Comparison of ENCODE assay signal across 8 cellular contexts in the genomic region with DNA sequence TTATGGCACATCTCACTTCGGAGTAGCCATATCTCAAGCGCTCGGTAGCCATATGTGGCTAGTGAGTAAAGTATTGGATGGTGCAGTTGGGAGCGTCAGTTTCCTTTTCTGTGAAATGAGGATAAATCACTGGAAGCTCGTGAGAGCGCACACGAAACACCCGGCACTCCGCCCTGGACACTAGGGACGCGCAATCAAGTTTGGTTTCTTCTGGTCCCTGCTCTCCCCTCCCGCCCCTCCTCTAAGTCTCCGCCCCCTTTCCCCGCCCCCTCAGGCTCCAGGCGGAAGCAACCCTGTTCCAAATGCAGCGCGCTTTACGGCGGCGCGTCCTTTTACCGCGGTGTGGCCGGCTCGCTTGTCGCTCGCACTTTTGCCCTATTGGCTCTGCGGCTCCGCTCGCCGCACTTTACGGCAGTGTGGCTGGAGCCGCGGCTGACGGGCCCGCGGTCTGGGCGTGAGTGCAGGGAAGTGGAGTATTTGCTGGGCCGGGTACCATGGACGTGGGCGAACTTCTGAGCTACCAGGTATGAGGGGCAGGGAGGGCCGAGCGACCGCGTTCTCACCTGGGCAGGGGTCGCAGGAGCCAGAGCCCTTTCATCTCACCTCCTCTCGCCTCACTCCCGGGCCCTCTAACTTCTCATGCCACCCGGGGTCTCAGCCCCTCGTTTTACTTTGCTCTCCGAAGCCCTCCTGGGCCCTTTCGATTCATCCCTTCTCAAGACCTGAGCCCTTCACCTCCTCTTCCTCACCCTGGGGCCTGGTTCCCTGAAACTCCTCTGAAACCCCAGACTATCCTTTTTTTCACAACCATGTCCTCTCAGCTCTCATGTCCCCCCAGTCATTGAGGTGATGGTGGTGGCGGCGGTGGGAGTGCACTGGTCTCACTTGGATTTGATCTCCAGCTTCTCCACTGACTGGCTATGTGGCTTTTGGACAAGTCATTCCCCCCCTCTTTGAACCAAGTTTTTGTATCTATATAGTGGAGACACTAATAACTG. TPM values are rescaled to one million over a fixed set of nuclear protein-coding genes. Genes with fewer than 3 reads are reported as not detected.
DNase-seq lines count a peak whose midpoint lies in the region; ATAC-seq and TF ChIP-seq lines count a peak whose summit lies in the region.

A gene with protein sequence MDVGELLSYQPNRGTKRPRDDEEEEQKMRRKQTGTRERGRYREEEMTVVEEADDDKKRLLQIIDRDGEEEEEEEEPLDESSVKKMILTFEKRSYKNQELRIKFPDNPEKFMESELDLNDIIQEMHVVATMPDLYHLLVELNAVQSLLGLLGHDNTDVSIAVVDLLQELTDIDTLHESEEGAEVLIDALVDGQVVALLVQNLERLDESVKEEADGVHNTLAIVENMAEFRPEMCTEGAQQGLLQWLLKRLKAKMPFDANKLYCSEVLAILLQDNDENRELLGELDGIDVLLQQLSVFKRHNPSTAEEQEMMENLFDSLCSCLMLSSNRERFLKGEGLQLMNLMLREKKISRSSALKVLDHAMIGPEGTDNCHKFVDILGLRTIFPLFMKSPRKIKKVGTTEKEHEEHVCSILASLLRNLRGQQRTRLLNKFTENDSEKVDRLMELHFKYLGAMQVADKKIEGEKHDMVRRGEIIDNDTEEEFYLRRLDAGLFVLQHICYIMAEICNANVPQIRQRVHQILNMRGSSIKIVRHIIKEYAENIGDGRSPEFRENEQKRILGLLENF (plus strand): TSS at position 402 of the 998 bp plus-strand sequence. CDS start 93 bp downstream, at position 495.

- intact Hi-C loops in naive thymus-derived CD4-positive, alpha-beta T cell (cut with micrococcal nuclease), result loop anchor here (1.0 to 10.0 kb wide), 7 partner anchors 167 to 1229 kb away; a partner anchor contains a TSS

- peak; percentile 97 for ATAC-seq in GM23338
- ATAC-seq in naive thymus-derived CD4-positive, alpha-beta T cell, result peak; percentile 99
- ATAC-seq in stimulated activated memory B cell treated with anti-CD40 and anti-IgM and Interleukin-4, amounts not matched to agents 10 μg/mL and 1 μg/mL and 100 μg/mL, for 72 hours, result peak; percentile 96

- no peaks in the 10 kb centered on the region; the same call in 2 of the 3 replicates for H3K36me3 Mint-ChIP-seq in GM23338 (ENCODE audit: low read depth)
- H3K36me3 Mint-ChIP-seq in naive thymus-derived CD4-positive, alpha-beta T cell, result peaks cover 0 to 21% (median 5%) of the 10 kb centered on the region in 5 donors
- peaks cover 9% of the 10 kb centered on the region for H3K36me3 Mint-ChIP-seq in stimulated activated memory B cell treated with anti-CD40 and anti-IgM and Interleukin-4, amounts not matched to agents 10 μg/mL and 1 μg/mL and 100 μg/mL, for 72 hours

- peak within 1 kb of the TSS; percentile 99 for H2AFZ ChIP-seq in GM23338

- no peaks in the 10 kb centered on the region for H3K27me3 ChIP-seq in GM23338 (ENCODE audit: insufficient read depth)
- no peaks in the 10 kb centered on the region for H3K27me3 ChIP-seq in naive thymus-derived CD4-positive, alpha-beta T cell (ENCODE audit: control insufficient read depth in 2 of 2, insufficient read depth in 2 of 2, low read length in 2 of 2)

- no peak within 1 kb of the TSS for H3K27ac ChIP-seq in GM23338 (ENCODE audit: low read depth)
- peak within 1 kb of the TSS; percentile 76 for H3K27ac ChIP-seq in naive thymus-derived CD4-positive, alpha-beta T cell (ENCODE audit: low read depth, low read length)

- H3K79me2 ChIP-seq in GM23338 (replicated peaks; ENCODE audit: insufficient read depth), result peaks cover 45% of the 10 kb centered on the region

- POLR2A ChIA-PET in naive thymus-derived CD4-positive, alpha-beta T cell (lab: Charles Lee), result interaction anchor here (0.7 to 1.5 kb wide), 5 partner anchors 9 to 339 kb away, joined by 3 to 4 read pairs (median 3); no protein-coding TSS in a partner anchor

- H3K27ac Mint-ChIP-seq in GM23338, result peak within 1 kb of the TSS; percentile 66
- H3K27ac Mint-ChIP-seq in naive thymus-derived CD4-positive, alpha-beta T cell, result peak within 1 kb of the TSS; percentile 87 to 96 (median 93)
- peak within 1 kb of the TSS; percentile 89 for H3K27ac Mint-ChIP-seq in stimulated activated memory B cell treated with anti-CD40 and anti-IgM and Interleukin-4, amounts not matched to agents 10 μg/mL and 1 μg/mL and 100 μg/mL, for 72 hours

- no peaks in the 10 kb centered on the region for H3K36me3 ChIP-seq in GM23338 (ENCODE audit: insufficient read depth)
- H3K36me3 ChIP-seq in naive thymus-derived CD4-positive, alpha-beta T cell (ENCODE audit: control insufficient read depth in 2 of 3, insufficient read depth in 3 of 3, low read length in 3 of 3), result no peaks in the 10 kb centered on the region

- no peaks in the 10 kb centered on the region for H3F3A ChIP-seq in GM23338 (replicated peaks; ENCODE audit: low read depth)

- H4K20me1 ChIP-seq in GM23338 (replicated peaks; ENCODE audit: insufficient read depth), result peaks cover 12% of the 10 kb centered on the region; the same call in 1 of the 2 replicates

- no peak for TF ChIP-seq CTCF in GM23338 (conservative IDR thresholded peaks at IDR 0.05; ENCODE audit: low read depth in 2 of 2)

- no peaks in the 10 kb centered on the region for H3K9me3 ChIP-seq in naive thymus-derived CD4-positive, alpha-beta T cell (ENCODE audit: control insufficient read depth in 2 of 3, low read length in 3 of 3)

- peak within 1 kb of the TSS; percentile 96 for H3K4me3 ChIP-seq in GM23338
- H3K4me3 ChIP-seq in naive thymus-derived CD4-positive, alpha-beta T cell (ENCODE audit: low read length), result peak within 1 kb of the TSS; percentile 80

- H3K4me2 ChIP-seq in GM23338, result peak within 1 kb of the TSS; percentile 100

- peaks cover 6% of the 10 kb centered on the region for H3K4me1 ChIP-seq in GM23338 (ENCODE audit: insufficient read depth)
- H3K4me1 ChIP-seq in naive thymus-derived CD4-positive, alpha-beta T cell (ENCODE audit: control insufficient read depth in 2 of 2, insufficient read depth in 2 of 2, low read length in 2 of 2), result peaks cover 9 to 20% of the 10 kb centered on the region in 2 donors

- DNase-seq in Daoy (ENCODE audit: low read depth), result peak; percentile 99
- DNase-seq in GM23338 (ENCODE audit: low spot score), result peak; percentile 98
- DNase-seq in LHCN-M2 (ENCODE audit: low read depth), result peak; percentile 96
- peak; percentile 99 for DNase-seq in RPMI7951 (ENCODE audit: low read depth)
- peak; percentile 91 for DNase-seq in activated T-helper 1 cell treated with Interleukin-2 at 50 U/mL for 16 hours (ENCODE audit: low read depth)
- peak; percentile 98 for DNase-seq in fibroblast of gingiva (ENCODE audit: low read depth)
- peak; percentile 83 to 94 (median 93) for DNase-seq in naive thymus-derived CD4-positive, alpha-beta T cell

- peaks cover 10% of the 10 kb centered on the region for H3K27me3 Mint-ChIP-seq in GM23338 (ENCODE audit: insufficient read depth, low read depth, poor library complexity)
- peaks cover 12 to 22% (median 16%) of the 10 kb centered on the region in 5 donors for H3K27me3 Mint-ChIP-seq in naive thymus-derived CD4-positive, alpha-beta T cell
- peaks cover 14% of the 10 kb centered on the region for H3K27me3 Mint-ChIP-seq in stimulated activated memory B cell treated with anti-CD40 and anti-IgM and Interleukin-4, amounts not matched to agents 10 μg/mL and 1 μg/mL and 100 μg/mL, for 72 hours

- peaks cover 8% of the 10 kb centered on the region for H3K4me1 Mint-ChIP-seq in GM23338
- peaks cover 19 to 53% (median 42%) of the 10 kb centered on the region in 7 donors for H3K4me1 Mint-ChIP-seq in naive thymus-derived CD4-positive, alpha-beta T cell
- H3K4me1 Mint-ChIP-seq in stimulated activated memory B cell treated with anti-CD40 and anti-IgM and Interleukin-4, amounts not matched to agents 10 μg/mL and 1 μg/mL and 100 μg/mL, for 72 hours, result peaks cover 28% of the 10 kb centered on the region

- no peaks in the 10 kb centered on the region for H3K9me2 ChIP-seq in GM23338 (ENCODE audit: insufficient read depth)

- CTCF ChIA-PET in naive thymus-derived CD4-positive, alpha-beta T cell (lab: Charles Lee), result no interaction called here

- H3K4me3 Mint-ChIP-seq in GM23338, result peak within 1 kb of the TSS; percentile 99
- H3K4me3 Mint-ChIP-seq in naive thymus-derived CD4-positive, alpha-beta T cell, result peak within 1 kb of the TSS; percentile 96 to 100 (median 99)
- peak within 1 kb of the TSS; percentile 94 for H3K4me3 Mint-ChIP-seq in stimulated activated memory B cell treated with anti-CD40 and anti-IgM and Interleukin-4, amounts not matched to agents 10 μg/mL and 1 μg/mL and 100 μg/mL, for 72 hours

- no peaks in the 10 kb centered on the region for H3K9me3 Mint-ChIP-seq in GM23338
- H3K9me3 Mint-ChIP-seq in naive thymus-derived CD4-positive, alpha-beta T cell, result peaks cover 0 to 2% (median 0%) of the 10 kb centered on the region in 11 donors
- no peaks in the 10 kb centered on the region for H3K9me3 Mint-ChIP-seq in stimulated activated memory B cell treated with anti-CD40 and anti-IgM and Interleukin-4, amounts not matched to agents 10 μg/mL and 1 μg/mL and 100 μg/mL, for 72 hours

TF ChIP-seq in GM23338, 12 proteins besides CTCF, POLR2A, EP300 and RAD21 (continues in another document):
- no peak for TF ChIP-seq ZNF331 (CRISPR knock-in tag; IDR thresholded peaks at IDR 0.05; ENCODE audit: low read depth)
- TF ChIP-seq EZH2 (IDR thresholded peaks at IDR 0.05; ENCODE audit: low read depth, unreplicated experiment), result no peak
- no peak for TF ChIP-seq NANOG (IDR thresholded peaks at IDR 0.05; ENCODE audit: borderline replicate concordance)
- TF ChIP-seq CREB1 (CRISPR knock-in tag; IDR thresholded peaks at IDR 0.05; ENCODE audit: low read depth), result peak; percentile 39; the same call in 1 of the 2 replicates
- TF ChIP-seq ZNF114 (CRISPR knock-in tag; IDR thresholded peaks at IDR 0.05), result no peak
- no peak for TF ChIP-seq EZH2phosphoT487 (IDR thresholded peaks at IDR 0.05; ENCODE audit: unreplicated experiment)
- TF ChIP-seq POLR2AphosphoS5 (IDR thresholded peaks at IDR 0.05; ENCODE audit: low read depth), result peak; percentile 86

RNA-seq across cellular contexts. Expression of the gene that starts here (rescaled TPM):
- total RNA-seq in Daoy (2014; rRNA removed; shearing (Covaris generic)), result 44.7 and 46.6 TPM in 2 replicates
- 36.3 and 46.1 TPM in 2 replicates for total RNA-seq in GM23338 (2014; rRNA removed; shearing (Covaris generic))
- polyA plus RNA-seq in GM23338 (2016; fragmentation: Nextera tagmentation; extraction: Ambion mirVana), result 68.7 and 71.2 TPM in 2 replicates
- 33.6 and 41.7 TPM in 2 replicates for total RNA-seq in LHCN-M2 (2014; rRNA removed)
- 59.1 TPM for polyA plus RNA-seq in LHCN-M2 (2012)
- total RNA-seq in RPMI7951 (2014; rRNA removed; shearing (Covaris generic)), result 47.7 and 57.9 TPM in 2 replicates
- total RNA-seq in naive thymus-derived CD4-positive, alpha-beta T cell, result 10 to 100 TPM; 41.7 to 72.9 (median 49.1) TPM
- polyA plus RNA-seq in naive thymus-derived CD4-positive, alpha-beta T cell, result 10 to 100 TPM; 84.0 to 93.4 TPM
